In the genomic region with DNA sequence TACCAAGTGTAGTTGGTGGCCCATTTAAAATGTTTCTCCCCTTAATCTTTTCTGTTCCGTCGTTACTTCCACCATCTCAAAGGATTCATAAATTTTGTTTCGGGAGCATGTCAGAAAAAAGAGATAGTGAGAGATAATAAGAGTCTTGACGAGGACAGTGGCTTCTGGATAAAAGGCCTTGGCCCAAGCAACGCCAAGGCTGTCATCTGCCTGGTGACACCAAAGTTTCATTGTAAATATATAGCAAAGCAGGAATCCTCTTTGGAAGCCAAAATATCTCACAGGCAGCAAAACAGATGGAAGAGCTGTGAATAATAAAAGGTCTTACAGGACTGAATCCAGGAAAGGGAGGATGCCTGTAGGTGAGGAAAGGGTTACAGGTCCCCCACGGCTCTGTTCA, we compare ENCODE assay signal across 20 cellular contexts.
DNase-seq lines count a peak whose midpoint lies in the region; ATAC-seq and TF ChIP-seq lines count a peak whose summit lies in the region.
"Had no signal": no experiment of that assay in that cellular context is flagged by ENCODE, and none has a peak within 500 bp of the region (broad histone marks: within the 10 kb centered on the region; RNA-seq: fewer than 3 reads in every experiment).

No MANE protein-coding gene starts in this region.

- H3K36me3 Mint-ChIP-seq in chondrocyte (ENCODE audit: low read depth) = no peaks in the 10 kb centered on the region
- H3K36me3 Mint-ChIP-seq in nephron (ENCODE audit: low read depth) = no peaks in the 10 kb centered on the region

- H3K9me3 ChIP-seq in heart left ventricle (peaks cover 0 to 6% (median 0%) of the 10 kb centered on the region in 12 donors), upper lobe of right lung (no peaks in the 10 kb centered on the region)
- H3K9me3 ChIP-seq: A549, lower lobe of right lung, prostate gland, testis had no signal

- H3K27me3 ChIP-seq in heart left ventricle (no peaks in the 10 kb centered on the region), upper lobe of right lung (no peaks in the 10 kb centered on the region)
- H3K27me3 ChIP-seq: testis had no signal

- H3K9me3 Mint-ChIP-seq in chondrocyte (ENCODE audit: low read depth) (peaks cover 5% of the 10 kb centered on the region), nephron (peaks cover 4% of the 10 kb centered on the region)

- no peaks in the 10 kb centered on the region for H3K36me3 ChIP-seq in heart left ventricle
- no peaks in the 10 kb centered on the region for H3K36me3 ChIP-seq in upper lobe of right lung
- H3K36me3 ChIP-seq: lower lobe of right lung, prostate gland had no signal

- H3K27ac Mint-ChIP-seq in chondrocyte (ENCODE audit: unreplicated experiment) (peak overlapping the region; percentile 66), nephron (peak overlapping the region; percentile 63 to 92 (median 87))
- H3K27ac Mint-ChIP-seq: activated B cell treated with CpG ODN at 0.5 μM for 24 hours; activated naive CD8-positive, alpha-beta T cell; activated T-cell treated with anti-CD3 and anti-CD28 coated beads, Interleukin-2, amount 50 U/mL, for 72 hours; CD4-positive, alpha-beta T cell; dendritic cell treated with granulocyte-macrophage colony-stimulating factor and Interleukin-4, amounts not matched to agents 40 ng/mL and 50 ng/mL, for 4 days; naive thymus-derived CD4-positive, alpha-beta T cell; T-helper 17 cell had no signal

- H3K27me3 Mint-ChIP-seq in chondrocyte (ENCODE audit: low read depth) = no peaks in the 10 kb centered on the region
- no peaks in the 10 kb centered on the region for H3K27me3 Mint-ChIP-seq in nephron (ENCODE audit: low read depth)
- H3K27me3 Mint-ChIP-seq: activated naive CD8-positive, alpha-beta T cell; CD4-positive, alpha-beta T cell; dendritic cell treated with granulocyte-macrophage colony-stimulating factor and Interleukin-4, amounts not matched to agents 40 ng/mL and 50 ng/mL, for 4 days; naive thymus-derived CD4-positive, alpha-beta T cell; T-helper 17 cell had no signal

- intact Hi-C loops in heart left ventricle (cut with DNase I) (loop anchor here in 2 of 10 donors (5.0 to 10.0 kb wide), 2 partner anchors 221 to 223 kb away; no protein-coding TSS in a partner anchor), cardiac septum (cut with DNase I) (loop anchor here (10.0 kb wide), 2 partner anchors 221 to 451 kb away; no protein-coding TSS in a partner anchor), upper lobe of right lung (cut with DNase I) (no loop called here)

- ATAC-seq in heart left ventricle (no peak), upper lobe of right lung (no peak)
- ATAC-seq: A549; activated T-cell treated with anti-CD3 and anti-CD28 coated beads, Interleukin-2, amount 50 U/mL, for 72 hours; lower lobe of right lung; naive thymus-derived CD4-positive, alpha-beta T cell; T-helper 17 cell had no signal

- peak overlapping the region in 1 of 12 donors; percentile 34 for H3K4me3 ChIP-seq in heart left ventricle
- no peak overlapping the region for H3K4me3 ChIP-seq in upper lobe of right lung
- H3K4me3 ChIP-seq: A549, lower lobe of right lung, testis had no signal

- TF ChIP-seq CTCF in heart left ventricle (IDR thresholded peaks at IDR 0.05) (no peak), chondrocyte (IDR thresholded peaks at IDR 0.05) (no peak), nephron (IDR thresholded peaks at IDR 0.05; ENCODE audit: unreplicated experiment in 3 of 3) (no peak), upper lobe of right lung (IDR thresholded peaks at IDR 0.05) (no peak)

- H3K4me1 ChIP-seq in heart left ventricle (peaks cover 0 to 26% (median 10%) of the 10 kb centered on the region in 12 donors), upper lobe of right lung (no peaks in the 10 kb centered on the region)
- H3K4me1 ChIP-seq: lower lobe of right lung, prostate gland, testis had no signal

- 59 to 69% (median 63%) methylated on average over 6 of the region's 6 CpGs for WGBS in heart left ventricle, 4 donors

- H3K4me3 Mint-ChIP-seq in chondrocyte (ENCODE audit: unreplicated experiment) (no peak overlapping the region), nephron (no peak overlapping the region)
- H3K4me3 Mint-ChIP-seq: activated B cell treated with CpG ODN at 0.5 μM for 24 hours; activated naive CD8-positive, alpha-beta T cell; activated T-cell treated with anti-CD3 and anti-CD28 coated beads, Interleukin-2, amount 50 U/mL, for 72 hours; CD4-positive, alpha-beta T cell; dendritic cell treated with granulocyte-macrophage colony-stimulating factor and Interleukin-4, amounts not matched to agents 40 ng/mL and 50 ng/mL, for 4 days; naive thymus-derived CD4-positive, alpha-beta T cell; T-helper 17 cell had no signal

- H3K27ac ChIP-seq in heart left ventricle = peak overlapping the region in 8 of 12 donors; percentile 19 to 76 (median 65)
- H3K27ac ChIP-seq in upper lobe of right lung = peak overlapping the region; percentile 52
- H3K27ac ChIP-seq: A549 had no signal

- H3K4me1 Mint-ChIP-seq in chondrocyte (ENCODE audit: low read depth) (peaks cover 31% of the 10 kb centered on the region), nephron (peaks cover 37% of the 10 kb centered on the region)
- H3K4me1 Mint-ChIP-seq: naive thymus-derived CD4-positive, alpha-beta T cell; T-helper 17 cell had no signal

- DNase-seq in heart left ventricle (no peak), cardiac septum (ENCODE audit: low spot score) (no peak), chondrocyte (ENCODE audit: low spot score) (no peak), upper lobe of right lung (no peak), Kasumi-1 (lab: John Stamatoyannopoulos, UW) (no peak), A172 (ENCODE audit: low spot score) (no peak)
- no peak for DNase-seq in activated CD4-positive, CD25-positive, alpha-beta regulatory T cell treated with anti-CD3 and anti-CD28 coated beads, Interleukin-2, amount 50 U/mL, for 72 hours
- DNase-seq: activated B cell treated with CpG ODN at 0.5 μM for 24 hours; activated T-cell treated with anti-CD3 and anti-CD28 coated beads, Interleukin-2, amount 50 U/mL, for 72 hours; CD4-positive, alpha-beta T cell; lower lobe of right lung; naive thymus-derived CD4-positive, alpha-beta T cell; NCI-H1694; T-helper 17 cell; testis had no signal

- TF ChIP-seq POLR2A in heart left ventricle (IDR thresholded peaks at IDR 0.05) = no peak
